ENCODE assay signal across 11 cellular contexts in the genomic region with DNA sequence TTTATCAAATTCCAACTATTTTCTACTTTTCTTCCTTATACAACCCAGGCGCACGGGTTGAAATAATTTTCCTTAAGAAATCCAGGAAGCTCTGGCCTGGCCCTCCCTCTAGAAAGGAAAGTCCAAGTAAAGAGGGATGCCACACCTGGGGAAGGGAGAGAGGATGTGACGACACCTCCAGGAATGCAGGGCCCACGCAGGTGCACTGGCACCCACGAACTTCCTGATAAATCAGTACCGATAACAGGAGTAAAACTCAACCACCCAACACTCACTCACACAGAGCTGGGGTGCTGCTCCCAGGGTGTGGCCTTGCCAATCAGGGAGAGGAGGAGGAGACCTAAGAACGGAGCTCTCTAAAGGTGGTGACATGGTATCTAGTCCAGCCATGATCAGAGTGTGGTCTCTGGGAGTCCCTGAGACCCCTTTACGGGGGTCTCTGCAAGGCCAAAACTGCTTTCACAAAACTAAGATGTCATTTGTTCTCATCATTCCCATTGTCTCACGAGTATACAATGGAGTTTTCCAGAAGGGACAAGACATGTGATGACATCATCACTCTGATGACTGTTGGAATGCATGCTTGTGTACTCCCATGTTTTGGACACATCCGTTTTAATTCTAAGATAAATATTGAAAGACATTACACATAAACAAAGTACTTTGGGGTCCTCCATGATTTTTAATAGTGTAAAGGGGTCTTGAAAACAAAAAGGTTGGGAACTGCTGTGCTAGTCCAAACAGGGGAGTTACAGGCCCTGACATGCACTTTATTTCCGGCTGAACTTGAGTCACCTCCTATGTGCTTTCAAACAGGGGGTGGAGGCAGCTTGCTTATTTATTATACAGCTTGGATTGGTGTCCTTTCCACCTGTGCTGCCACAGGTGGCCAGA. TPM values are rescaled to one million over a fixed set of nuclear protein-coding genes. Genes with fewer than 3 reads are reported as not detected.
DNase-seq lines count a peak whose midpoint lies in the region; ATAC-seq and TF ChIP-seq lines count a peak whose summit lies in the region.
"Had no signal": no experiment of that assay in that cellular context is flagged by ENCODE, and none has a peak within 500 bp of the region (broad histone marks: within the 10 kb centered on the region; RNA-seq: fewer than 3 reads in every experiment).

No MANE protein-coding gene starts in this region.

- no peak overlapping the region for H3K4me3 ChIP-seq in breast epithelium
- no peak overlapping the region for H3K4me3 ChIP-seq in mesodermal cell (ENCODE audit: extremely low read depth, insufficient read depth, low read length, poor library complexity, severe bottlenecking)
- no peak overlapping the region for H3K4me3 ChIP-seq in urinary bladder (ENCODE audit: low read depth, low read length)
- H3K4me3 ChIP-seq: SK-N-MC had no signal

- DNase-seq in activated CD8-positive, alpha-beta memory T cell treated with anti-CD3 and anti-CD28 coated beads for 24 hours = peak; percentile 53
- DNase-seq in activated CD8-positive, alpha-beta memory T cell treated with anti-CD3 and anti-CD28 coated beads, Interleukin-2, amount 10 ng/mL, durations not matched to agents 7 days and 5 days = no peak
- peak in 1 of 2 donors; percentile 48 for DNase-seq in breast epithelium (ENCODE audit: low spot score in 2 of 2)
- DNase-seq in NCI-H1436 treated with DMSO at 0.1 percent for 48 hours (lab: John Stamatoyannopoulos, UW) = no peak
- no peak for DNase-seq in NCI-H345 treated with DMSO at 0.1 percent for 48 hours (lab: John Stamatoyannopoulos, UW; ENCODE audit: unreplicated experiment)
- DNase-seq: activated T-cell treated with anti-CD3 and anti-CD28 coated beads, Interleukin-2, amount 50 U/mL, for 4 hours had no signal

- H3K9me3 ChIP-seq in breast epithelium (no peaks in the 10 kb centered on the region), mesodermal cell (ENCODE audit: control insufficient read depth, low read length) (no peaks in the 10 kb centered on the region)

- H3K36me3 ChIP-seq in breast epithelium = no peaks in the 10 kb centered on the region
- H3K36me3 ChIP-seq in mesodermal cell (ENCODE audit: control insufficient read depth, insufficient read depth, low read length) = no peaks in the 10 kb centered on the region
- H3K36me3 ChIP-seq in urinary bladder (ENCODE audit: insufficient read depth) = no peaks in the 10 kb centered on the region

- no peaks in the 10 kb centered on the region for H3K9me3 Mint-ChIP-seq in activated CD8-positive, alpha-beta memory T cell treated with anti-CD3 and anti-CD28 coated beads, Interleukin-2, amount 10 ng/mL, durations not matched to agents 7 days and 5 days (ENCODE audit: low read depth)
- H3K9me3 Mint-ChIP-seq: activated T-cell treated with anti-CD3 and anti-CD28 coated beads, Interleukin-2, amount 50 U/mL, for 4 hours; dendritic cell treated with granulocyte-macrophage colony-stimulating factor and Interleukin-4, amounts not matched to agents 40 ng/mL and 50 ng/mL, for 4 days had no signal

- H3K27me3 Mint-ChIP-seq in activated CD8-positive, alpha-beta memory T cell treated with anti-CD3 and anti-CD28 coated beads, Interleukin-2, amount 10 ng/mL, durations not matched to agents 7 days and 5 days = no peaks in the 10 kb centered on the region

- intact Hi-C loops in breast epithelium (cut with DNase I; ENCODE audit: low total_unique reads) = no loop called here

- no peak for ATAC-seq in activated CD8-positive, alpha-beta memory T cell treated with anti-CD3 and anti-CD28 coated beads, Interleukin-2, amount 10 ng/mL, durations not matched to agents 7 days and 5 days
- no peak for ATAC-seq in GM18870 (IDR thresholded peaks at IDR 0.05; ENCODE audit: unreplicated experiment)
- ATAC-seq: activated T-cell treated with anti-CD3 and anti-CD28 coated beads, Interleukin-2, amount 50 U/mL, for 4 hours had no signal

- no peaks in the 10 kb centered on the region for H3K27me3 ChIP-seq in breast epithelium

- CTCF ChIA-PET in activated CD8-positive, alpha-beta memory T cell treated with anti-CD3 and anti-CD28 coated beads, Interleukin-2, amount 10 ng/mL, durations not matched to agents 7 days and 5 days (lab: Charles Lee) = interaction anchor here (1.5 kb wide), 1 partner anchor 20 kb away, joined by 7 read pairs; no protein-coding TSS in a partner anchor

- no peak for TF ChIP-seq POLR2A in breast epithelium (IDR thresholded peaks at IDR 0.05)

- TF ChIP-seq CTCF in breast epithelium (IDR thresholded peaks at IDR 0.05) = no peak

- H3K36me3 Mint-ChIP-seq in activated CD8-positive, alpha-beta memory T cell treated with anti-CD3 and anti-CD28 coated beads, Interleukin-2, amount 10 ng/mL, durations not matched to agents 7 days and 5 days = peaks cover 5% of the 10 kb centered on the region

- WGBS in mesodermal cell (ENCODE audit: insufficient coverage in 2 of 2), 2 experiments = 96 to 100% methylated on average over 2 to 3 of the region's 11 CpGs
- 84% methylated on average over 11 of the region's 11 CpGs for WGBS in urinary bladder

- H3K4me1 ChIP-seq in breast epithelium (peaks cover 0 to 9% of the 10 kb centered on the region in 2 donors), mesodermal cell (ENCODE audit: control insufficient read depth, insufficient read depth, low read length, poor library complexity, severe bottlenecking) (peaks cover 36% of the 10 kb centered on the region), urinary bladder (ENCODE audit: insufficient read depth) (no peaks in the 10 kb centered on the region)

- H3K4me1 Mint-ChIP-seq in activated CD8-positive, alpha-beta memory T cell treated with anti-CD3 and anti-CD28 coated beads, Interleukin-2, amount 10 ng/mL, durations not matched to agents 7 days and 5 days = peaks cover 26% of the 10 kb centered on the region

- H3K27ac ChIP-seq in breast epithelium (peak overlapping the region; percentile 89 to 93), mesodermal cell (ENCODE audit: low read depth, low read length, severe bottlenecking) (peak overlapping the region; percentile 7), urinary bladder (ENCODE audit: low read depth) (peak overlapping the region; percentile 61)
- H3K27ac ChIP-seq: SK-N-MC had no signal

- no peak overlapping the region for H3K27ac Mint-ChIP-seq in activated CD8-positive, alpha-beta memory T cell treated with anti-CD3 and anti-CD28 coated beads, Interleukin-2, amount 10 ng/mL, durations not matched to agents 7 days and 5 days
- H3K27ac Mint-ChIP-seq: dendritic cell treated with granulocyte-macrophage colony-stimulating factor and Interleukin-4, amounts not matched to agents 40 ng/mL and 50 ng/mL, for 4 days had no signal

- no peak overlapping the region for H3K4me3 Mint-ChIP-seq in activated CD8-positive, alpha-beta memory T cell treated with anti-CD3 and anti-CD28 coated beads, Interleukin-2, amount 10 ng/mL, durations not matched to agents 7 days and 5 days
- H3K4me3 Mint-ChIP-seq: activated T-cell treated with anti-CD3 and anti-CD28 coated beads, Interleukin-2, amount 50 U/mL, for 4 hours had no signal

RNA-seq across cellular contexts. Expression of a gene that starts 2.2 kb away (rescaled TPM):
- total RNA-seq in activated CD8-positive, alpha-beta memory T cell treated with anti-CD3 and anti-CD28 coated beads, Interleukin-2, amount 10 ng/mL, durations not matched to agents 7 days and 5 days = 1 to 10 TPM; 4.2 to 4.6 TPM
- total RNA-seq in breast epithelium (10 to 100 TPM in 2 of 3 donors, 1 to 10 TPM in 1; 1.4 to 30.6 (median 13.4) TPM), urinary bladder (11.7 TPM)
- 4.7 TPM for polyA plus RNA-seq in mesodermal cell (2013, experiment 1 of 2)
- polyA plus RNA-seq in mesodermal cell (2013, experiment 2 of 2) = 5.9 TPM
- 0.52 TPM for polyA plus RNA-seq in urinary bladder

RNA-seq across cellular contexts. Expression of a gene that starts 37.9 kb away (rescaled TPM):
- total RNA-seq in activated CD8-positive, alpha-beta memory T cell treated with anti-CD3 and anti-CD28 coated beads, Interleukin-2, amount 10 ng/mL, durations not matched to agents 7 days and 5 days = not detected
- total RNA-seq in breast epithelium (10 to 100 TPM in 2 of 3 donors, 1 to 10 TPM in 1; 4.5 to 35.5 (median 26.9) TPM), urinary bladder (8.2 TPM)
- 9.4 TPM for polyA plus RNA-seq in mesodermal cell (2013, experiment 1 of 2)
- polyA plus RNA-seq in mesodermal cell (2013, experiment 2 of 2) = 10.0 TPM
- 15.0 TPM for polyA plus RNA-seq in urinary bladder

Comparison
In these comparisons a context has a peak if more than half of its experiments do, and no peak if none do; other contexts are left out.
1. H3K27ac ChIP-seq: peak in every context shown above with its lines; median percentile 91 in breast epithelium; 61 in urinary bladder; 7 in mesodermal cell.